In genomic region chr4:113628711-113629110, GRCh38 we compare ENCODE assay signal across 23 cellular contexts.
"Had no signal": no experiment of that assay in that cellular context is flagged by ENCODE, and none has a peak within 500 bp of the region (broad histone marks: within the 10 kb centered on the region; RNA-seq: fewer than 3 reads in every experiment).

No MANE protein-coding gene starts in this region.

- H3K4me1 ChIP-seq: left lung, lower lobe of right lung had no signal

- DNase-seq: effector memory CD4-positive, alpha-beta T cell; erythroblast; esophagus squamous epithelium; foreskin melanocyte; left cardiac atrium; left lung; lower lobe of right lung; naive thymus-derived CD8-positive, alpha-beta T cell; occipital lobe; ovary; posterior cingulate gyrus; psoas muscle; right cardiac atrium; sigmoid colon; stimulated activated CD4-positive, alpha-beta T cell treated with anti-CD3 and anti-CD28 coated beads, Interleukin-2, amount 100 ng/mL, for 24 hours; stimulated activated CD4-positive, alpha-beta T cell treated with anti-CD3 and anti-CD28 coated beads, Interleukin-4, amount 100 ng/mL, for 24 hours; stimulated activated naive CD4-positive, alpha-beta T cell treated with Interleukin-2 at 50 U/mL for 16 hours; stomach; thyroid gland; trophoblast cell had no signal

- H3K27ac ChIP-seq: esophagus squamous epithelium, hepatocyte, left lung, lower lobe of right lung, ovary, psoas muscle, sigmoid colon, stomach, thyroid gland, vagina had no signal

- H3K27me3 ChIP-seq: esophagus squamous epithelium, hepatocyte, left lung, ovary, sigmoid colon, stomach, thyroid gland, vagina had no signal

- H3K36me3 ChIP-seq: esophagus squamous epithelium, left lung, lower lobe of right lung, ovary, sigmoid colon, stomach, thyroid gland, vagina had no signal

- H3K4me3 ChIP-seq: esophagus squamous epithelium, hepatocyte, left lung, lower lobe of right lung, ovary, psoas muscle, sigmoid colon, stomach, thyroid gland, vagina had no signal

- ATAC-seq: left cardiac atrium; left lung; lower lobe of right lung; naive thymus-derived CD8-positive, alpha-beta T cell; psoas muscle; right cardiac atrium; stimulated activated effector memory CD8-positive, alpha-beta T cell treated with anti-CD3 and anti-CD28 coated beads, Interleukin-12 subunit alpha, Interleukin-12 subunit beta, amount 100 ng/mL, for 72 hours had no signal

- H3K9me3 ChIP-seq: esophagus squamous epithelium, left lung, lower lobe of right lung, ovary, psoas muscle, sigmoid colon, stomach, thyroid gland, vagina had no signal
